In genomic region chr5:131672791-131673190, GRCh38 we compare ENCODE assay signal across 9 cellular contexts. TPM values are rescaled to one million over a fixed set of nuclear protein-coding genes. Genes with fewer than 3 reads are reported as not detected.
DNase-seq lines count a peak whose midpoint lies in the region; ATAC-seq and TF ChIP-seq lines count a peak whose summit lies in the region.
"Had no signal": no experiment of that assay in that cellular context is flagged by ENCODE, and none has a peak within 500 bp of the region (broad histone marks: within the 10 kb centered on the region; RNA-seq: fewer than 3 reads in every experiment).

No MANE protein-coding gene starts in this region.

- H3K4me3 Mint-ChIP-seq in Calu3 (ENCODE audit: low read depth, unreplicated experiment) = no peak overlapping the region
- H3K4me3 Mint-ChIP-seq in activated T-helper 2 cell treated with anti-CD3 and anti-CD28 coated beads, Interferon-gamma antibody, Interleukin-2, Interleukin-4, amounts not matched to agents 10 μg/mL and 5 μg/mL and 100 μg/mL, durations not matched to agents 14 hours and 24 hours and 36 hours (ENCODE audit: low read depth) = no peak overlapping the region

- no peaks in the 10 kb centered on the region for H3K9me3 ChIP-seq in sigmoid colon

- CTCF ChIA-PET in Calu3 (lab: Charles Lee) = no interaction called here

- WGBS in sigmoid colon, 2 donors = 75 to 80% methylated on average over 6 of the region's 6 CpGs

- TF ChIP-seq POLR2A in sigmoid colon (IDR thresholded peaks at IDR 0.05) = no peak

- TF ChIP-seq CTCF in sigmoid colon (IDR thresholded peaks at IDR 0.05) (no peak), Calu3 (IDR thresholded peaks at IDR 0.05; ENCODE audit: unreplicated experiment) (no peak)

- no peak overlapping the region for H3K27ac Mint-ChIP-seq in Calu3 (ENCODE audit: unreplicated experiment)
- no peak overlapping the region for H3K27ac Mint-ChIP-seq in activated T-helper 2 cell treated with anti-CD3 and anti-CD28 coated beads, Interferon-gamma antibody, Interleukin-2, Interleukin-4, amounts not matched to agents 10 μg/mL and 5 μg/mL and 100 μg/mL, durations not matched to agents 14 hours and 24 hours and 36 hours

- DNase-seq in caudate nucleus (lab: John Stamatoyannopoulos, UW) (no peak), sigmoid colon (no peak), Calu3 (no peak), NCI-H446 treated with DMSO at 0.1 percent for 48 hours (lab: John Stamatoyannopoulos, UW) (no peak)
- DNase-seq in activated T-helper 2 cell treated with anti-CD3 and anti-CD28 coated beads, Interferon-gamma antibody, Interleukin-2, Interleukin-4, amounts not matched to agents 10 μg/mL and 5 μg/mL and 100 μg/mL, durations not matched to agents 14 hours and 24 hours and 36 hours (ENCODE audit: low spot score) = no peak
- no peak for DNase-seq in activated naive CD4-positive, alpha-beta T cell treated with Interleukin-2 at 50 U/mL for 16 hours
- DNase-seq: T-helper 2 cell had no signal

- H3K27me3 ChIP-seq in sigmoid colon = no peaks in the 10 kb centered on the region

- peaks cover 5% of the 10 kb centered on the region for H3K4me1 Mint-ChIP-seq in Calu3 (ENCODE audit: low read depth, unreplicated experiment)
- H3K4me1 Mint-ChIP-seq in activated T-helper 2 cell treated with anti-CD3 and anti-CD28 coated beads, Interferon-gamma antibody, Interleukin-2, Interleukin-4, amounts not matched to agents 10 μg/mL and 5 μg/mL and 100 μg/mL, durations not matched to agents 14 hours and 24 hours and 36 hours (ENCODE audit: low read depth) = peaks cover 33% of the 10 kb centered on the region

- no peaks in the 10 kb centered on the region for H3K27me3 Mint-ChIP-seq in Calu3 (ENCODE audit: unreplicated experiment)
- no peaks in the 10 kb centered on the region for H3K27me3 Mint-ChIP-seq in activated T-helper 2 cell treated with anti-CD3 and anti-CD28 coated beads, Interferon-gamma antibody, Interleukin-2, Interleukin-4, amounts not matched to agents 10 μg/mL and 5 μg/mL and 100 μg/mL, durations not matched to agents 14 hours and 24 hours and 36 hours (ENCODE audit: low read depth)

- ATAC-seq in GM18868 (IDR thresholded peaks at IDR 0.05; ENCODE audit: unreplicated experiment) (peak; percentile 42), HG02798 (IDR thresholded peaks at IDR 0.05; ENCODE audit: poor library complexity, unreplicated experiment) (peak; percentile 28)

- BruUV-seq in Calu3 (replicated peaks; lab: Mats Ljungman, UMichigan) = no TSS peak

- intact Hi-C loops in sigmoid colon (cut with DNase I) (loop anchor here (2.0 kb wide), 2 partner anchors 38 to 124 kb away; partner anchors contain the start of genes FNIP1 and RAPGEF6), Calu3 (cut with micrococcal nuclease; ENCODE audit: unreplicated experiment) (no loop called here)
- intact Hi-C loops in activated T-helper 2 cell treated with anti-CD3 and anti-CD28 coated beads, Interferon-gamma antibody, Interleukin-2, Interleukin-4, amounts not matched to agents 10 μg/mL and 5 μg/mL and 100 μg/mL, durations not matched to agents 14 hours and 24 hours and 36 hours (cut with micrococcal nuclease) = no loop called here

- peaks cover 0 to 73% (median 60%) of the 10 kb centered on the region in 4 donors for H3K4me1 ChIP-seq in sigmoid colon

- H3K9me3 Mint-ChIP-seq in Calu3 (ENCODE audit: low read depth, unreplicated experiment) = no peaks in the 10 kb centered on the region
- H3K9me3 Mint-ChIP-seq in activated T-helper 2 cell treated with anti-CD3 and anti-CD28 coated beads, Interferon-gamma antibody, Interleukin-2, Interleukin-4, amounts not matched to agents 10 μg/mL and 5 μg/mL and 100 μg/mL, durations not matched to agents 14 hours and 24 hours and 36 hours = no peaks in the 10 kb centered on the region

- no peak overlapping the region for H3K4me3 ChIP-seq in sigmoid colon

- H3K27ac ChIP-seq in caudate nucleus (ENCODE audit: low read depth, low read length) (peak overlapping the region; percentile 88), sigmoid colon (peak overlapping the region; percentile 76 to 90 (median 86))

- H3K36me3 ChIP-seq in sigmoid colon = peaks cover 0 to 57% (median 10%) of the 10 kb centered on the region in 4 donors

- peaks cover 31% of the 10 kb centered on the region for H3K36me3 Mint-ChIP-seq in Calu3 (ENCODE audit: insufficient read depth, unreplicated experiment)
- H3K36me3 Mint-ChIP-seq in activated T-helper 2 cell treated with anti-CD3 and anti-CD28 coated beads, Interferon-gamma antibody, Interleukin-2, Interleukin-4, amounts not matched to agents 10 μg/mL and 5 μg/mL and 100 μg/mL, durations not matched to agents 14 hours and 24 hours and 36 hours (ENCODE audit: low read depth) = peaks cover 85% of the 10 kb centered on the region

- no peak for TF ChIP-seq EP300 in sigmoid colon (IDR thresholded peaks at IDR 0.05)

RNA-seq across cellular contexts. Expression of gene RAPGEF6, which starts 37.8 kb away (rescaled TPM):
- 10 to 100 TPM; 16.1 to 30.5 (median 18.6) TPM for total RNA-seq in sigmoid colon
- 1 to 10 TPM; 1.8 to 8.0 (median 2.1) TPM for polyA plus RNA-seq in sigmoid colon
- total RNA-seq in Calu3 (2022) = 21.6 and 27.3 TPM in 2 replicates
- 31.0 and 33.9 TPM in 2 replicates for total RNA-seq in activated T-helper 2 cell treated with anti-CD3 and anti-CD28 coated beads, Interferon-gamma antibody, Interleukin-2, Interleukin-4, amounts not matched to agents 10 μg/mL and 5 μg/mL and 100 μg/mL, durations not matched to agents 14 hours and 24 hours and 36 hours
